In the genomic region with DNA sequence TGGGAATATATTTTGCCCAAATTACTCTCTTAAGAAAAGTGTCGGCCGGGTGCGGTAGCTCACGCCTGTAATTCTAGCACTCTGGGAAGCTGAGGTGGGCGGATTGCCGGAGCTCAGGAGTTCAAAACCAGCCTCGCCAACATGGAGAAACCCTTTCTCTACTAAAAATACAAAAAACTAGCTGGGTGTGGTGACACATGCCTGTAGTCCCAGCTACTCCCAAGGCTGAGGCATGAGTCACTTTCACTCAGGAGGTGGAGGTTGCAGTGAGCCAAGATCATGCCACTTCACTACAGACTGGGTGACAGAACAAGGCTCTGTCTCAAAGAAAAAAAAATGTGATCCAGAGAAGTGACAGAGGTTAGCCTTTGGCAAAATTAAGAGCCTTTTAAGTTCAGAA, we compare ENCODE assay signal across 10 cellular contexts.
DNase-seq lines count a peak whose midpoint lies in the region; ATAC-seq, FAIRE-seq and TF ChIP-seq lines count a peak whose summit lies in the region.
"Had no signal": no experiment of that assay in that cellular context is flagged by ENCODE, and none has a peak within 500 bp of the region (broad histone marks: within the 10 kb centered on the region; RNA-seq: fewer than 3 reads in every experiment).

No MANE protein-coding gene starts in this region.

- FAIRE-seq in RCC 7860 (lab: Jason Lieb, UNC), result peak; percentile 60

- DNase-seq in NK-92 treated with Interleukin-12 subunit alpha and Interleukin-12 subunit beta, amount 100 ng/mL, for 24 hours (lab: John Stamatoyannopoulos, UW), result peak; percentile 28
- DNase-seq in NK-92 (lab: John Stamatoyannopoulos, UW; ENCODE audit: unreplicated experiment), result no peak
- peak; percentile 40 for DNase-seq in RCC 7860 (ENCODE audit: low spot score)
- DNase-seq in epithelial cell of esophagus (ENCODE audit: low read depth), result peak; percentile 84
- peak; percentile 51 for DNase-seq in putamen (ENCODE audit: low spot score)
- no peak for DNase-seq in DMS 273 (lab: John Stamatoyannopoulos, UW; ENCODE audit: unreplicated experiment)
- DNase-seq: 8988T had no signal

- ATAC-seq in GM19455 (IDR thresholded peaks at IDR 0.05; ENCODE audit: unreplicated experiment) (no peak), GM21529 (IDR thresholded peaks at IDR 0.05; ENCODE audit: unreplicated experiment) (no peak)

- H3K4me3 ChIP-seq in epithelial cell of esophagus (ENCODE audit: low read length), result no peak overlapping the region
- H3K4me3 ChIP-seq: thoracic aorta had no signal

- no peak for TF ChIP-seq CTCF in epithelial cell of esophagus (IDR thresholded peaks at IDR 0.05; ENCODE audit: insufficient read depth, low read depth, low read length, missing control alignments)

Comparison
In these comparisons a context has a peak if more than half of its experiments do, and no peak if none do; other contexts are left out.
1. DNase-seq: peak in NK-92 treated with Interleukin-12 subunit alpha and Interleukin-12 subunit beta, amount 100 ng/mL, for 24 hours (single experiment), RCC 7860 (single experiment), epithelial cell of esophagus (single experiment) and putamen (single experiment); none in NK-92 (single experiment) and DMS 273 (single experiment).